In the genomic region with DNA sequence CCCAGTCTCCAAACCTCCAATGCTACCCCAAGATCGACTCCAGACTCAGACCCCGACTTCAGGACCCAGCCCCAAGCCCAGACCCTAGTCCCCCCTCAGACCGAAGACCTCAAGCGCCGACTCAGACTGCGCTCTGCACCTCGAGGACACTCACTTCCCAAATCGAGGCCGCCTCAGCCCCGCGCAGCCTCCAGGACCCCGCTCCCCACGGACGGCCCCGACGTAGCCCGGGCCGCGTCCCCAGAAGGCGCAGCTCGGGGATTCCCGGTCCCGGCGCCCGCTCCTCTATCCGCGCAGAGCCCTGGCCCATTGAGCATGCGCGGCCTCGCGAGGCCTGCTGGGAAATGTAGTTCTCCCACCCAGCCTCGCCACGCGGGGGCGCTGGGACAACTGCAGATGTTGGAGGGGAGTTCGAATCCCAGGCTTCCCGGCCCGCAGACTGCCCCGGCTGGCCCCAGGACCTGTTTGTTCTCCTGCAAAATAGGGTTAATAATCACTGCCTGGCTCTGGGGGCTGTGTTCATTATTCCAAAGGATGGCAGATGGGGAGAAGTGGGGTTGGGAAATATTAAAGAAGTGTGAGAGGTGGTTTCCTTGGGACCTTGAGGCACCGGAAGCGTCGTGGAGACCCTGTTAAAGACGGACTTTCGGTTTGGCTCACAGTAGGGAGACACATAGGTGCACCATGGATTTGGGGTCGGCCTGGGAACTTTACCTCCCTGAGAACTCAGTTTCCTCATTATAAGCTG, we compare ENCODE assay signal across 8 cellular contexts. TPM values are rescaled to one million over a fixed set of nuclear protein-coding genes. Genes with fewer than 3 reads are reported as not detected.
DNase-seq lines count a peak whose midpoint lies in the region; ATAC-seq and TF ChIP-seq lines count a peak whose summit lies in the region.

A gene with protein sequence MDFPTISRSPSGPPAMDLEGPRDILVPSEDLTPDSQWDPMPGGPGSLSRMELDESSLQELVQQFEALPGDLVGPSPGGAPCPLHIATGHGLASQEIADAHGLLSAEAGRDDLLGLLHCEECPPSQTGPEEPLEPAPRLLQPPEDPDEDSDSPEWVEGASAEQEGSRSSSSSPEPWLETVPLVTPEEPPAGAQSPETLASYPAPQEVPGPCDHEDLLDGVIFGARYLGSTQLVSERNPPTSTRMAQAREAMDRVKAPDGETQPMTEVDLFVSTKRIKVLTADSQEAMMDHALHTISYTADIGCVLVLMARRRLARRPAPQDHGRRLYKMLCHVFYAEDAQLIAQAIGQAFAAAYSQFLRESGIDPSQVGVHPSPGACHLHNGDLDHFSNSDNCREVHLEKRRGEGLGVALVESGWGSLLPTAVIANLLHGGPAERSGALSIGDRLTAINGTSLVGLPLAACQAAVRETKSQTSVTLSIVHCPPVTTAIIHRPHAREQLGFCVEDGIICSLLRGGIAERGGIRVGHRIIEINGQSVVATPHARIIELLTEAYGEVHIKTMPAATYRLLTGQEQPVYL (minus strand): TSS at position 311 of the 748 bp plus-strand sequence. CDS start 1,428 bp downstream, outside the sequence.

- peak within 1 kb of the TSS; percentile 97 to 100 for H3K4me3 Mint-ChIP-seq in stimulated activated naive CD8-positive, alpha-beta T cell treated with anti-CD3 and anti-CD28 coated beads, Interleukin-15, amount 100 ng/mL, for 72 hours

- peak within 1 kb of the TSS; percentile 96 for H3K9ac ChIP-seq in Loucy (ENCODE audit: low read depth, low read length, poor library complexity, severe bottlenecking)
- H3K9ac ChIP-seq in neural cell (ENCODE audit: low read length) = peak within 1 kb of the TSS; percentile 91

- H3K79me2 ChIP-seq in Loucy (ENCODE audit: insufficient read depth, low read length) = peaks cover 36% of the 10 kb centered on the region
- peaks cover 7% of the 10 kb centered on the region for H3K79me2 ChIP-seq in neural cell (replicated peaks; ENCODE audit: insufficient read depth, low read length)

- H3K4me1 ChIP-seq in Loucy (ENCODE audit: insufficient read depth, low read length, poor library complexity, severe bottlenecking) (peaks cover 23% of the 10 kb centered on the region), RWPE2 (ENCODE audit: insufficient read depth, poor library complexity, severe bottlenecking) (no peaks in the 10 kb centered on the region)

- H3K9me2 ChIP-seq in Loucy (replicated peaks; ENCODE audit: low read depth, low read length) (no peaks in the 10 kb centered on the region), neural cell (ENCODE audit: insufficient read depth, low read length) (no peaks in the 10 kb centered on the region)

- 0 out of 2 replicates have a peak, but pooled peaks cover 2% of the 10 kb centered on the region for H3F3A ChIP-seq in Loucy (ENCODE audit: low read depth)
- no peaks in the 10 kb centered on the region for H3F3A ChIP-seq in neural cell (ENCODE audit: insufficient read depth, low read length, poor library complexity, severe bottlenecking)

- H3K27ac ChIP-seq in RWPE2 (ENCODE audit: poor library complexity, severe bottlenecking) = peak within 1 kb of the TSS; percentile 76
- peak within 1 kb of the TSS; percentile 95 for H3K27ac ChIP-seq in neural cell (ENCODE audit: low read length)

- H3K9me3 ChIP-seq in Loucy (ENCODE audit: insufficient read depth, low read depth, low read length) (no peaks in the 10 kb centered on the region), RWPE2 (ENCODE audit: severe bottlenecking) (no peaks in the 10 kb centered on the region), neural cell (ENCODE audit: low read length) (no peaks in the 10 kb centered on the region)

- H2AFZ ChIP-seq in Loucy (ENCODE audit: low read length) (peak within 1 kb of the TSS; percentile 98), neural cell (ENCODE audit: low read depth, low read length) (peak within 1 kb of the TSS; percentile 48)

- TF ChIP-seq RAD21 in neural cell (conservative IDR thresholded peaks at IDR 0.05) = peak; percentile 61

- H3K27me3 ChIP-seq in Loucy (ENCODE audit: insufficient read depth, low read length, poor library complexity, severe bottlenecking) = no peaks in the 10 kb centered on the region
- no peaks in the 10 kb centered on the region for H3K27me3 ChIP-seq in RWPE2 (ENCODE audit: insufficient read depth, poor library complexity, severe bottlenecking)
- no peaks in the 10 kb centered on the region for H3K27me3 ChIP-seq in neural cell (ENCODE audit: insufficient read depth, low read depth, low read length)

- H3K27ac Mint-ChIP-seq in stimulated activated naive CD8-positive, alpha-beta T cell treated with anti-CD3 and anti-CD28 coated beads, Interleukin-15, amount 100 ng/mL, for 72 hours = peak within 1 kb of the TSS; percentile 100

- H3K4me3 ChIP-seq in Loucy (ENCODE audit: low read length, poor library complexity, severe bottlenecking) (peak within 1 kb of the TSS; percentile 98), RWPE2 (ENCODE audit: severe bottlenecking) (peak within 1 kb of the TSS; percentile 88), neural cell (ENCODE audit: low read length) (peak within 1 kb of the TSS; percentile 75)

- DNase-seq in DMS114 treated with DMSO at 0.1 percent for 48 hours (lab: John Stamatoyannopoulos, UW; ENCODE audit: unreplicated experiment) (peak; percentile 50), RWPE2 (ENCODE audit: low spot score) (no peak), fibroblast of the conjunctiva (ENCODE audit: low read depth) (peak; percentile 81)
- DNase-seq in activated effector memory CD4-positive, alpha-beta T cell treated with Interleukin-2 at 50 U/mL for 16 hours = peak; percentile 89
- peak; percentile 97 for DNase-seq in stimulated activated naive CD8-positive, alpha-beta T cell treated with anti-CD3 and anti-CD28 coated beads, Interleukin-15, amount 100 ng/mL, for 72 hours

- ATAC-seq in GM21825 (IDR thresholded peaks at IDR 0.05; ENCODE audit: unreplicated experiment) = peak; percentile 55
- peak; percentile 50; the same call in 2 of the 3 replicates for ATAC-seq in RWPE2 (ENCODE audit: low read depth)
- peak; percentile 62 for ATAC-seq in stimulated activated naive CD8-positive, alpha-beta T cell treated with anti-CD3 and anti-CD28 coated beads, Interleukin-15, amount 100 ng/mL, for 72 hours

- H3K4me2 ChIP-seq in Loucy (ENCODE audit: low read depth, low read length, poor library complexity, severe bottlenecking) = peak within 1 kb of the TSS; percentile 96
- H3K4me2 ChIP-seq in neural cell (ENCODE audit: low read length) = peak within 1 kb of the TSS; percentile 76

- peak; percentile 78 for TF ChIP-seq CTCF in Loucy (conservative IDR thresholded peaks at IDR 0.05; ENCODE audit: low read length)
- peak; percentile 77 for TF ChIP-seq CTCF in RWPE2 (IDR thresholded peaks at IDR 0.05; ENCODE audit: poor library complexity, severe bottlenecking)
- TF ChIP-seq CTCF in neural cell (IDR thresholded peaks at IDR 0.05; ENCODE audit: poor library complexity, severe bottlenecking) = peak; percentile 93

- H3K9me3 Mint-ChIP-seq in stimulated activated naive CD8-positive, alpha-beta T cell treated with anti-CD3 and anti-CD28 coated beads, Interleukin-15, amount 100 ng/mL, for 72 hours = no peaks in the 10 kb centered on the region

- H3K27me3 Mint-ChIP-seq in stimulated activated naive CD8-positive, alpha-beta T cell treated with anti-CD3 and anti-CD28 coated beads, Interleukin-15, amount 100 ng/mL, for 72 hours = no peaks in the 10 kb centered on the region

- peaks cover 50% of the 10 kb centered on the region for H3K4me1 Mint-ChIP-seq in stimulated activated naive CD8-positive, alpha-beta T cell treated with anti-CD3 and anti-CD28 coated beads, Interleukin-15, amount 100 ng/mL, for 72 hours

- H4K20me1 ChIP-seq in Loucy (ENCODE audit: insufficient read depth, low read length, poor library complexity, severe bottlenecking) (no peaks in the 10 kb centered on the region), neural cell (ENCODE audit: insufficient read depth) (no peaks in the 10 kb centered on the region)

- peaks cover 2% of the 10 kb centered on the region; the same call in 1 of the 2 replicates for H3K36me3 ChIP-seq in Loucy (ENCODE audit: insufficient read depth, low read length)
- H3K36me3 ChIP-seq in RWPE2 (ENCODE audit: low read depth) = peaks cover 18% of the 10 kb centered on the region
- no peaks in the 10 kb centered on the region for H3K36me3 ChIP-seq in neural cell (ENCODE audit: insufficient read depth, low read length)

- TF ChIP-seq EP300 in neural cell (conservative IDR thresholded peaks at IDR 0.05; ENCODE audit: poor library complexity, severe bottlenecking) = peak; percentile 38

TF ChIP-seq in neural cell, 6 proteins besides CTCF, POLR2A, EP300 and RAD21:
- TF ChIP-seq TAF1 (IDR thresholded peaks at IDR 0.05; ENCODE audit: low read depth) (no peak), MXI1 (conservative IDR thresholded peaks at IDR 0.05; ENCODE audit: poor library complexity, severe bottlenecking) (peak; percentile 34), POLR2AphosphoS5 (IDR thresholded peaks at IDR 0.05) (peak; percentile 68), SMC3 (conservative IDR thresholded peaks at IDR 0.05; ENCODE audit: poor library complexity) (peak; percentile 64), EZH2 (IDR thresholded peaks at IDR 0.05; ENCODE audit: borderline replicate concordance, insufficient read depth, low read length, poor library complexity, severe bottlenecking) (no peak)
- TF ChIP-seq, protein P1, sequence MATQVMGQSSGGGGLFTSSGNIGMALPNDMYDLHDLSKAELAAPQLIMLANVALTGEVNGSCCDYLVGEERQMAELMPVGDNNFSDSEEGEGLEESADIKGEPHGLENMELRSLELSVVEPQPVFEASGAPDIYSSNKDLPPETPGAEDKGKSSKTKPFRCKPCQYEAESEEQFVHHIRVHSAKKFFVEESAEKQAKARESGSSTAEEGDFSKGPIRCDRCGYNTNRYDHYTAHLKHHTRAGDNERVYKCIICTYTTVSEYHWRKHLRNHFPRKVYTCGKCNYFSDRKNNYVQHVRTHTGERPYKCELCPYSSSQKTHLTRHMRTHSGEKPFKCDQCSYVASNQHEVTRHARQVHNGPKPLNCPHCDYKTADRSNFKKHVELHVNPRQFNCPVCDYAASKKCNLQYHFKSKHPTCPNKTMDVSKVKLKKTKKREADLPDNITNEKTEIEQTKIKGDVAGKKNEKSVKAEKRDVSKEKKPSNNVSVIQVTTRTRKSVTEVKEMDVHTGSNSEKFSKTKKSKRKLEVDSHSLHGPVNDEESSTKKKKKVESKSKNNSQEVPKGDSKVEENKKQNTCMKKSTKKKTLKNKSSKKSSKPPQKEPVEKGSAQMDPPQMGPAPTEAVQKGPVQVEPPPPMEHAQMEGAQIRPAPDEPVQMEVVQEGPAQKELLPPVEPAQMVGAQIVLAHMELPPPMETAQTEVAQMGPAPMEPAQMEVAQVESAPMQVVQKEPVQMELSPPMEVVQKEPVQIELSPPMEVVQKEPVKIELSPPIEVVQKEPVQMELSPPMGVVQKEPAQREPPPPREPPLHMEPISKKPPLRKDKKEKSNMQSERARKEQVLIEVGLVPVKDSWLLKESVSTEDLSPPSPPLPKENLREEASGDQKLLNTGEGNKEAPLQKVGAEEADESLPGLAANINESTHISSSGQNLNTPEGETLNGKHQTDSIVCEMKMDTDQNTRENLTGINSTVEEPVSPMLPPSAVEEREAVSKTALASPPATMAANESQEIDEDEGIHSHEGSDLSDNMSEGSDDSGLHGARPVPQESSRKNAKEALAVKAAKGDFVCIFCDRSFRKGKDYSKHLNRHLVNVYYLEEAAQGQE (IDR thresholded peaks at IDR 0.05; ENCODE audit: borderline replicate concordance) = no peak

RNA-seq across cellular contexts. Expression of the gene that starts here (rescaled TPM):
- 37.1 and 56.3 TPM in 2 replicates for polyA plus RNA-seq in neural cell
- polyA minus RNA-seq in neural cell = 19.6 and 23.6 TPM in 2 replicates
